ENCODE assay signal across 1 cellular context in genomic region chr1:9250336-9250585, GRCh38.
TF ChIP-seq lines count a peak whose summit lies in the region.

No MANE protein-coding gene starts in this region.

TF ChIP-seq in H1, 55 proteins besides CTCF, POLR2A, EP300 and RAD21:
- TF ChIP-seq NRF1 (IDR thresholded peaks at IDR 0.05; ENCODE audit: low read depth, low read length) = no peak
- no peak for TF ChIP-seq E2F6 (IDR thresholded peaks at IDR 0.05)
- no peak for TF ChIP-seq USF2 (IDR thresholded peaks at IDR 0.05; ENCODE audit: low read length)
- no peak for TF ChIP-seq BACH1 (IDR thresholded peaks at IDR 0.05; ENCODE audit: low read length)
- TF ChIP-seq, protein P1, sequence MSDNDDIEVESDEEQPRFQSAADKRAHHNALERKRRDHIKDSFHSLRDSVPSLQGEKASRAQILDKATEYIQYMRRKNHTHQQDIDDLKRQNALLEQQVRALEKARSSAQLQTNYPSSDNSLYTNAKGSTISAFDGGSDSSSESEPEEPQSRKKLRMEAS (IDR thresholded peaks at IDR 0.05) = no peak
- TF ChIP-seq CHD7 (IDR thresholded peaks at IDR 0.05; ENCODE audit: insufficient replicate concordance, low read length) = no peak
- no peak for TF ChIP-seq CBX5 (IDR thresholded peaks at IDR 0.05; ENCODE audit: low read depth, low read length)
- no peak for TF ChIP-seq PHF8 (conservative IDR thresholded peaks at IDR 0.05; ENCODE audit: low read depth, low read length)
- no peak for TF ChIP-seq ZNF274 (IDR thresholded peaks at IDR 0.05; ENCODE audit: borderline replicate concordance, extremely low read depth, low read length)
